ENCODE assay signal across 19 cellular contexts in the genomic region with DNA sequence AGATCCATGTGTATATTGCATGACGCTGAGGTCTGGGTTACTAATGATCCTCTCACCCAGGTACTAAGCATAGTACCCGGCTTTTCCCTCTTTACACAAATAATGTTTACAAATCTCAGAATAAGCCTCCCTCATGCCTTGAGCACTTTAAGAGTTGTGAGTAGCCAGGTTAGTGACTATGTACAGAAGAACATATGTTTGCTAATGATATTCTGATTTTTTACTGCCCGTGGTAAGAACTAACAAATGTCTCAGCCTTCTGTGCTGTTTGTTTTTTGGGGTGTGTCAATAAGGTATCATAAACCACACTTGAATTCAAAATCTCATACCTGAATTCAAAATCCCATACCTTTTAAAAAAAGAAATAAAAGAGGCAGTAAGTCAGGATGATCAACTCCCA. TPM values are rescaled to one million over a fixed set of nuclear protein-coding genes. Genes with fewer than 3 reads are reported as not detected.
DNase-seq lines count a peak whose midpoint lies in the region; ATAC-seq, FAIRE-seq and TF ChIP-seq lines count a peak whose summit lies in the region.
"Had no signal": no experiment of that assay in that cellular context is flagged by ENCODE, and none has a peak within 500 bp of the region (broad histone marks: within the 10 kb centered on the region; RNA-seq: fewer than 3 reads in every experiment).

No MANE protein-coding gene starts in this region.

- H3K4me1 ChIP-seq in PC-9 (replicated peaks; ENCODE audit: insufficient read depth) (peaks cover 46% of the 10 kb centered on the region), mammary epithelial cell (ENCODE audit: insufficient read depth, low read length) (peaks cover 12% of the 10 kb centered on the region), small intestine (ENCODE audit: control insufficient read depth in 2 of 2, insufficient read depth in 1 of 2, low read depth in 1 of 2, low read length in 1 of 2) (peaks cover 0 to 4% of the 10 kb centered on the region in 2 donors)
- H3K4me1 ChIP-seq: SJSA1 had no signal

- intact Hi-C loops in PC-9 (cut with micrococcal nuclease; ENCODE audit: unreplicated experiment) (loop anchor here (2.0 kb wide), 1 partner anchor 49 kb away; no protein-coding TSS in a partner anchor), mammary epithelial cell (cut with micrococcal nuclease) (no loop called here), left colon (cut with DNase I, micrococcal nuclease) (no loop called here)

- H3K27me3 ChIP-seq in PC-9 (ENCODE audit: insufficient read depth, low read depth) (no peaks in the 10 kb centered on the region), mammary epithelial cell (ENCODE audit: insufficient read depth, low read length) (no peaks in the 10 kb centered on the region), small intestine (ENCODE audit: control insufficient read depth in 2 of 2, insufficient read depth in 2 of 2, low read length in 2 of 2) (no peaks in the 10 kb centered on the region)
- H3K27me3 ChIP-seq: SJSA1 had no signal

- POLR2A ChIA-PET in PC-9 (lab: Charles Lee; ENCODE audit: unreplicated experiment) = no interaction called here

- H3K27ac ChIP-seq in PC-9 (peak overlapping the region; percentile 92), mammary epithelial cell (ENCODE audit: insufficient read depth, low read depth, low read length) (peak overlapping the region; percentile 76), small intestine (ENCODE audit: low read depth in 1 of 2, low read length in 1 of 2) (no peak overlapping the region)
- H3K27ac ChIP-seq: SJSA1 had no signal

- H4K20me1 ChIP-seq in PC-9 (ENCODE audit: insufficient read depth) (no peaks in the 10 kb centered on the region), mammary epithelial cell (ENCODE audit: insufficient read depth, low read length) (no peaks in the 10 kb centered on the region)

- TF ChIP-seq CTCF in PC-9 (conservative IDR thresholded peaks at IDR 0.05) (no peak), mammary epithelial cell (conservative IDR thresholded peaks at IDR 0.05 in 1 of 2, IDR thresholded peaks at IDR 0.05 in 1 of 2; ENCODE audit: extremely low read depth in 1 of 2, insufficient read depth in 1 of 2, low read depth in 1 of 2, low read length in 2 of 2) (no peak)

- no peaks in the 10 kb centered on the region for H3K9me2 ChIP-seq in PC-9 (ENCODE audit: insufficient read depth)

- in situ Hi-C loops in mammary epithelial cell (cut with MboI; ENCODE audit: low sequenced_read_pairs in 2 of 2) = no loop called here

- no TSS peak for BruUV-seq in PC-9 (replicated peaks; lab: Mats Ljungman, UMichigan)
- BruUV-seq in mammary epithelial cell (replicated peaks; lab: Mats Ljungman, UMichigan) = TSS peak; percentile 54

- CTCF ChIA-PET in PC-9 (lab: Charles Lee) = no interaction called here
- CTCF ChIA-PET in mammary epithelial cell (lab: Charles Lee; ENCODE audit: low non-redundant PET) = no interaction called here

- H2AFZ ChIP-seq in PC-9 = no peak overlapping the region
- H2AFZ ChIP-seq in mammary epithelial cell (ENCODE audit: low read depth, low read length) = no peak overlapping the region

- H3K36me3 ChIP-seq in PC-9 (ENCODE audit: low read depth) (peaks cover 52% of the 10 kb centered on the region), mammary epithelial cell (ENCODE audit: insufficient read depth, low read length) (peaks cover 3% of the 10 kb centered on the region), small intestine (ENCODE audit: control insufficient read depth in 2 of 2, insufficient read depth in 2 of 2, low read length in 2 of 2) (peaks cover 0 to 2% of the 10 kb centered on the region in 2 donors)

- no peak overlapping the region for H3K9ac ChIP-seq in mammary epithelial cell (ENCODE audit: insufficient read depth, low read length)

- no peaks in the 10 kb centered on the region for H3K79me2 ChIP-seq in PC-9 (ENCODE audit: low read depth)
- no peaks in the 10 kb centered on the region for H3K79me2 ChIP-seq in mammary epithelial cell (ENCODE audit: insufficient read depth, low read length)

- H3K4me3 ChIP-seq in PC-9 = no peak overlapping the region
- no peak overlapping the region for H3K4me3 ChIP-seq in mammary epithelial cell (replicated peaks in 1 of 3; ENCODE audit: insufficient read depth in 1 of 3, low read depth in 2 of 3, low read length in 3 of 3)
- no peak overlapping the region for H3K4me3 ChIP-seq in small intestine (ENCODE audit: low read depth in 1 of 2, low read length in 2 of 2)
- H3K4me3 ChIP-seq: HAP-1, SJSA1 had no signal

- dilution Hi-C loops in mammary epithelial cell (cut with HindIII; ENCODE audit: low sequenced_read_pairs) = no loop called here

- ATAC-seq in left colon = peak; percentile 90

- peaks cover 75% of the 10 kb centered on the region for H3F3A ChIP-seq in PC-9 (ENCODE audit: insufficient read depth, low read depth)

- peak overlapping the region; percentile 29 for H3K4me2 ChIP-seq in PC-9
- no peak overlapping the region for H3K4me2 ChIP-seq in mammary epithelial cell (ENCODE audit: insufficient read depth, low read depth, low read length)

- peak in 1 of 2 experiments; percentile 58 for DNase-seq in PC-9
- DNase-seq in mammary epithelial cell = no peak
- no peak for DNase-seq in left colon
- DNase-seq in small intestine = peak; percentile 32
- no peak for DNase-seq in NCI-H146 treated with DMSO at 0.1 percent for 48 hours (lab: John Stamatoyannopoulos, UW; ENCODE audit: unreplicated experiment)
- no peak for DNase-seq in activated T-cell treated with anti-CD3 and anti-CD28 coated beads for 4 hours
- no peak for DNase-seq in mucosa of gallbladder (ENCODE audit: low spot score)
- no peak for DNase-seq in cortex of kidney (lab: John Stamatoyannopoulos, UW)
- DNase-seq: CD4-positive, CD25-positive, alpha-beta regulatory T cell; IMR-90; Karpas-422; NCI-H1105 treated with DMSO at 0.1 percent for 48 hours; NCI-H1930; NCI-H446; NCI-H69; NK-92 treated with Interleukin-12 subunit alpha and Interleukin-12 subunit beta, amount 100 ng/mL, for 24 hours; OCI-M1 had no signal

- FAIRE-seq in small intestine (lab: Jason Lieb, UNC) = no peak

- H3K9me3 ChIP-seq in PC-9 (ENCODE audit: insufficient read depth, low read depth) (no peaks in the 10 kb centered on the region), mammary epithelial cell (replicated peaks; ENCODE audit: insufficient read depth, low read length) (no peaks in the 10 kb centered on the region), small intestine (ENCODE audit: control insufficient read depth, low read depth) (no peaks in the 10 kb centered on the region)
- H3K9me3 ChIP-seq: HAP-1, SJSA1 had no signal

- 75% methylated on average over 3 of the region's 3 CpGs for WGBS in mammary epithelial cell (ENCODE audit: low coverage, missing lambda C conversion rate)
- WGBS in small intestine, 3 donors = 40 to 78% (median 60%) methylated on average over 3 of the region's 3 CpGs

RNA-seq across cellular contexts. Expression of gene ABCC5, which starts 59.5 kb away (rescaled TPM):
- total RNA-seq in PC-9 (2021) (133 and 151 TPM in 2 replicates), mammary epithelial cell (10 to 100 TPM; 17.3 to 24.1 TPM), left colon (10 to 100 TPM; 46.6 to 47.6 TPM), mucosa of gallbladder (37.8 TPM)
- polyA plus RNA-seq in mammary epithelial cell (12.3 TPM), small intestine (10 to 100 TPM in 2 of 3 donors, 1 to 10 TPM in 1; 9.2 to 64.6 (median 11.6) TPM)
- polyA minus RNA-seq in mammary epithelial cell = 18.0 TPM

Comparison
In these comparisons a context has a peak if more than half of its experiments do, and no peak if none do; other contexts are left out.
1. H3K27ac ChIP-seq: peak in PC-9 (single experiment) and mammary epithelial cell (single experiment); none in small intestine (0 of 2).